ENCODE assay signal across 14 cellular contexts in the genomic region with DNA sequence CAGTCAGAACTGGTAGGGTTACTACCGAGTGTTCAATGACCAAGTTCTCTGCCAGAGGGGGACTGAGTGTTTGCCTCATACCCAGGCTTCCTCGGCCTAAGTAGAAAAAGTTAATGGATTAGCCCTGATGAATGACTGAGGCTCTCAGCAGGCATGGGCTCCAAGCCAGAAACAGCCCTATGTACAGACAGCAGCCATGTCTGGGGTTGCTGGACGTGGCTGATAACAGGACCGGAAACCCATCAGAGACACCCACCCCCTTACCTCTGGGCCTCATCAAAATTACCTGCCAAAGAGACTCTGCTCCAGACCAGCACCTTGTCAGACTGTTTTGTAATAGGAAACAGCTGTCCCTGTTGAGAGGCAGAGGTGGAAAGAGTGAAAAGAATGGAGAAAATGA.
A peak's percentile ranks its signal among the peaks of the same experiment; 100 is the strongest.
DNase-seq lines count a peak whose midpoint lies in the region; ATAC-seq and TF ChIP-seq lines count a peak whose summit lies in the region.
"Had no signal": no experiment of that assay in that cellular context is flagged by ENCODE, and none has a peak within 500 bp of the region (broad histone marks: within the 10 kb centered on the region; RNA-seq: fewer than 3 reads in every experiment).

No MANE protein-coding gene starts in this region.

- H3K27ac ChIP-seq in colonic mucosa, result no peak overlapping the region

- no peaks in the 10 kb centered on the region for H3K4me1 ChIP-seq in colonic mucosa

- intact Hi-C loops in left colon (cut with DNase I, micrococcal nuclease), result no loop called here
- intact Hi-C loops in colonic mucosa (cut with DNase I), result no loop called here
- intact Hi-C loops in head of caudate nucleus (cut with DNase I), result no loop called here

- no peaks in the 10 kb centered on the region for H3K27me3 ChIP-seq in colonic mucosa

- TF ChIP-seq CTCF in astrocyte of the spinal cord (IDR thresholded peaks at IDR 0.05; ENCODE audit: low read depth, low read length) (no peak), mesothelial cell of epicardium (IDR thresholded peaks at IDR 0.05; ENCODE audit: unreplicated experiment) (no peak), colonic mucosa (IDR thresholded peaks at IDR 0.05) (no peak)

- no peak for ATAC-seq in left colon
- ATAC-seq: activated CD8-positive, alpha-beta T cell treated with anti-CD3 and anti-CD28 coated beads, Interleukin-2, amount 10 ng/mL, durations not matched to agents 7 days and 5 days; T-cell had no signal

- peaks cover 4% of the 10 kb centered on the region for H3K9me3 Mint-ChIP-seq in mesothelial cell of epicardium
- H3K9me3 Mint-ChIP-seq in T-helper 2 cell treated with Interferon-gamma antibody and Interleukin-4, amounts not matched to agents 5 μg/mL and 100 μg/mL, for 36 hours, result peaks cover 6% of the 10 kb centered on the region
- H3K9me3 Mint-ChIP-seq: T-cell had no signal

- in situ Hi-C loops in astrocyte of the spinal cord (cut with HindIII; ENCODE audit: low sequenced_read_pairs), result no loop called here

- H3K36me3 Mint-ChIP-seq in mesothelial cell of epicardium, result no peaks in the 10 kb centered on the region
- peaks cover 5% of the 10 kb centered on the region for H3K36me3 Mint-ChIP-seq in T-helper 2 cell treated with Interferon-gamma antibody and Interleukin-4, amounts not matched to agents 5 μg/mL and 100 μg/mL, for 36 hours (ENCODE audit: low read depth)
- H3K36me3 Mint-ChIP-seq: T-cell had no signal

- DNase-seq in CMK (ENCODE audit: low read depth), result peak; percentile 68
- peak; percentile 70 for DNase-seq in NCI-H2029 (lab: John Stamatoyannopoulos, UW)
- DNase-seq in astrocyte of the spinal cord (ENCODE audit: low read depth, low spot score), result peak; percentile 48
- DNase-seq in mesothelial cell of epicardium (ENCODE audit: low spot score in 2 of 2, unreplicated experiment in 2 of 2), result peak in 1 of 2 experiments; percentile 56
- no peak for DNase-seq in T-helper 2 cell treated with Interferon-gamma antibody and Interleukin-4, amounts not matched to agents 5 μg/mL and 100 μg/mL, for 36 hours (ENCODE audit: low spot score)
- DNase-seq in left colon, result no peak
- no peak for DNase-seq in colonic mucosa
- no peak for DNase-seq in head of caudate nucleus
- DNase-seq: activated CD8-positive, alpha-beta T cell treated with anti-CD3 and anti-CD28 coated beads, Interleukin-2, amount 10 ng/mL, durations not matched to agents 7 days and 5 days; activated naive CD4-positive, alpha-beta T cell treated with Interleukin-2 at 50 U/mL for 16 hours; C1 segment of cervical spinal cord; MM.1S; stimulated activated CD8-positive, alpha-beta memory T cell treated with anti-CD3 and anti-CD28 coated beads, Interleukin-4, amount 100 ng/mL, for 48 hours; T-cell had no signal

- H3K27ac Mint-ChIP-seq in mesothelial cell of epicardium, result peak overlapping the region; percentile 95
- no peak overlapping the region for H3K27ac Mint-ChIP-seq in T-helper 2 cell treated with Interferon-gamma antibody and Interleukin-4, amounts not matched to agents 5 μg/mL and 100 μg/mL, for 36 hours
- H3K27ac Mint-ChIP-seq: activated CD8-positive, alpha-beta T cell treated with anti-CD3 and anti-CD28 coated beads, Interleukin-2, amount 10 ng/mL, durations not matched to agents 7 days and 5 days; T-cell had no signal

- no peaks in the 10 kb centered on the region for H3K9me3 ChIP-seq in colonic mucosa

- H3K4me3 ChIP-seq in astrocyte of the spinal cord (ENCODE audit: low read depth, low read length) (no peak overlapping the region), colonic mucosa (no peak overlapping the region)

- H3K4me3 Mint-ChIP-seq in mesothelial cell of epicardium, result no peak overlapping the region
- no peak overlapping the region for H3K4me3 Mint-ChIP-seq in T-helper 2 cell treated with Interferon-gamma antibody and Interleukin-4, amounts not matched to agents 5 μg/mL and 100 μg/mL, for 36 hours
- H3K4me3 Mint-ChIP-seq: activated CD8-positive, alpha-beta T cell treated with anti-CD3 and anti-CD28 coated beads, Interleukin-2, amount 10 ng/mL, durations not matched to agents 7 days and 5 days; T-cell had no signal

- H3K27me3 Mint-ChIP-seq in mesothelial cell of epicardium (ENCODE audit: low read depth), result no peaks in the 10 kb centered on the region
- H3K27me3 Mint-ChIP-seq in T-helper 2 cell treated with Interferon-gamma antibody and Interleukin-4, amounts not matched to agents 5 μg/mL and 100 μg/mL, for 36 hours (ENCODE audit: low read depth), result no peaks in the 10 kb centered on the region
- H3K27me3 Mint-ChIP-seq: T-cell had no signal

- no peak overlapping the region for H3K9ac ChIP-seq in colonic mucosa (ENCODE audit: low read depth in 2 of 2, low read length in 2 of 2)

- peaks cover 45% of the 10 kb centered on the region for H3K4me1 Mint-ChIP-seq in mesothelial cell of epicardium
- H3K4me1 Mint-ChIP-seq in T-helper 2 cell treated with Interferon-gamma antibody and Interleukin-4, amounts not matched to agents 5 μg/mL and 100 μg/mL, for 36 hours (ENCODE audit: low read depth), result peaks cover 32% of the 10 kb centered on the region

- H3K36me3 ChIP-seq in colonic mucosa, result no peaks in the 10 kb centered on the region

Comparison
In these comparisons a context has a peak if more than half of its experiments do, and no peak if none do; other contexts are left out.
1. DNase-seq: peak in CMK (single experiment), NCI-H2029 (single experiment) and astrocyte of the spinal cord (single experiment); none in T-helper 2 cell treated with Interferon-gamma antibody and Interleukin-4, amounts not matched to agents 5 μg/mL and 100 μg/mL, for 36 hours (single experiment), left colon (0 of 2), colonic mucosa (single experiment) and head of caudate nucleus (0 of 42).